ENCODE assay signal across 18 cellular contexts in the genomic region with DNA sequence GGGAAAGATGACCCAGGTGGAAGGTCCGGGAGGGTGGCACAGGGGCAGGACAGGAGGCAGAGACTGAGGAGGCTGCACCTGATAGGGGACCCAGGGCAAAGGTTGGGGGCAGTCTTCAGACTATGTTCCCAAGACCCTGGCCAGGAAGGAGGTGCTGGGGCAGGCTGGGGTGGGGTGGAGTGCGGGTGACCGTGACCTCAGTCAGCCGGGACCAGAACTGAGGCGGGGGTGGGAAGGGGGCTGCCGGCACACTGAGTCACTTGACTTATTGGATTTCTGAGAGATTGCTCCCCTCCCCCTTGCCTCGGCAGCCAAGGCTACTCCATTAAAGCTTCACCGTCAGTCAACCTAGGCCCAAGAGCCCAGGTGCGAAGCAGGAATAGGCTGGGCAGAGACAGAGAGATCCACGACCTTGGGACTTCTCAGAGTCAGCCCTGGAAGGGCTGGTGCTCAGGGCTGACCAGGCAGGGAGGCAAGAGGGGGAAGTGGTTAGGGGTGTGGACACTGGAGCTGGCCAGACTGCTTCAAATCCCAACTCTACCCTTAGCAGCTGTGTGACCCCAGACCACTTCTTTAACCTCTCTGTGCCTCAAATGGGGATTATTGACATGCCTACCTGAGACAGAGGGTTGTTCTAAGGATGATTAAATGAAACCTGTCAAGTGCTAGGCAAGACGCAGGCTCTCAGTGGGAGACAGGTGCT.
"Had no signal": no experiment of that assay in that cellular context is flagged by ENCODE, and none has a peak within 500 bp of the region (broad histone marks: within the 10 kb centered on the region; RNA-seq: fewer than 3 reads in every experiment).

No MANE protein-coding gene starts in this region.

- H3K4me3 ChIP-seq: hepatocyte, left lung, mucosa of descending colon, right lobe of liver, spleen, stomach, thoracic aorta, uterus had no signal

- H3K4me2 ChIP-seq: hepatocyte had no signal

- DNase-seq: activated CD4-positive, alpha-beta T cell treated with anti-CD3 and anti-CD28 coated beads for 1 hour; activated CD4-positive, alpha-beta T cell treated with anti-CD3 and anti-CD28 coated beads, Interleukin-2, amount 50 U/mL, for 4 hours; activated CD8-positive, alpha-beta memory T cell treated with anti-CD3 and anti-CD28 coated beads, Interleukin-2, amount 10 ng/mL, durations not matched to agents 7 days and 5 days; activated naive CD4-positive, alpha-beta T cell treated with anti-CD3 and anti-CD28 coated beads, Interleukin-2, amount 10 ng/mL, durations not matched to agents 7 days and 5 days; activated T-cell treated with anti-CD3 and anti-CD28 coated beads, Interleukin-2, amount 50 U/mL, for 1 hour; islet precursor cell; left lung; mucosa of descending colon; naive thymus-derived CD8-positive, alpha-beta T cell; occipital lobe; right lobe of liver; spleen; stomach; T-cell; uterus had no signal

- H3K27ac ChIP-seq: hepatocyte, left lung, right lobe of liver, spleen, thoracic aorta, uterus, VCaP had no signal

- H3K27me3 ChIP-seq: hepatocyte, right lobe of liver, uterus had no signal

- H3K9me3 ChIP-seq: left lung, mucosa of descending colon, right lobe of liver, spleen, stomach, thoracic aorta, uterus had no signal

- H3K4me1 ChIP-seq: right lobe of liver, uterus had no signal

- H3K36me3 ChIP-seq: left lung, right lobe of liver, spleen, stomach, thoracic aorta, uterus had no signal

- H2AFZ ChIP-seq: hepatocyte had no signal

- ATAC-seq: activated CD8-positive, alpha-beta memory T cell treated with anti-CD3 and anti-CD28 coated beads, Interleukin-2, amount 10 ng/mL, durations not matched to agents 7 days and 5 days; left lung; mucosa of descending colon; naive thymus-derived CD8-positive, alpha-beta T cell; T-cell had no signal
